ENCODE assay signal across 16 cellular contexts in genomic region chr13:23472189-23472588, GRCh38.
"Had no signal": no experiment of that assay in that cellular context is flagged by ENCODE, and none has a peak within 500 bp of the region (broad histone marks: within the 10 kb centered on the region; RNA-seq: fewer than 3 reads in every experiment).

No MANE protein-coding gene starts in this region.

- H3K36me3 ChIP-seq: lower lobe of right lung, neutrophil, pancreas, right lobe of liver, thoracic aorta, vagina had no signal

- H3K4me1 Mint-ChIP-seq: naive thymus-derived CD8-positive, alpha-beta T cell had no signal

- H3K4me3 ChIP-seq: lower lobe of right lung, pancreas, right lobe of liver, thoracic aorta, vagina had no signal

- H3K4me3 Mint-ChIP-seq: naive thymus-derived CD8-positive, alpha-beta T cell; stimulated activated naive B cell treated with anti-CD40 and anti-IgM and Interleukin-4, amounts not matched to agents 10 μg/mL and 1 μg/mL and 100 μg/mL, for 72 hours; stimulated activated naive CD8-positive, alpha-beta T cell treated with anti-CD3 and anti-CD28 coated beads, Interleukin-15, Interleukin-2, amounts not matched to agents 100 ng/mL and 50 ng/mL, for 24 hours had no signal

- H3K27me3 ChIP-seq: neutrophil, pancreas, right lobe of liver, vagina had no signal

- H3K27ac ChIP-seq: lower lobe of right lung, neutrophil, pancreas, right lobe of liver, thoracic aorta, vagina had no signal

- H3K9me3 ChIP-seq: lower lobe of right lung, neutrophil, pancreas, right lobe of liver, thoracic aorta, vagina had no signal

- DNase-seq: cortex of kidney; effector CD4-positive, alpha-beta T cell; left ventricle myocardium superior; lower lobe of right lung; naive thymus-derived CD8-positive, alpha-beta T cell; pancreas; right lobe of liver; small intestine; stimulated activated CD4-positive, alpha-beta T cell treated with anti-CD3 and anti-CD28 coated beads, Interleukin-15, amount 100 ng/mL, for 24 hours; stimulated activated CD4-positive, alpha-beta T cell treated with anti-CD3 and anti-CD28 coated beads, Interleukin-2, amount 100 ng/mL, for 48 hours; stimulated activated naive B cell treated with anti-CD40 and anti-IgM and Interleukin-4, amounts not matched to agents 10 μg/mL and 1 μg/mL and 100 μg/mL, for 72 hours; trophoblast cell had no signal

- H3K27ac Mint-ChIP-seq: naive thymus-derived CD8-positive, alpha-beta T cell; stimulated activated naive B cell treated with anti-CD40 and anti-IgM and Interleukin-4, amounts not matched to agents 10 μg/mL and 1 μg/mL and 100 μg/mL, for 72 hours; stimulated activated naive CD8-positive, alpha-beta T cell treated with anti-CD3 and anti-CD28 coated beads, Interleukin-15, Interleukin-2, amounts not matched to agents 100 ng/mL and 50 ng/mL, for 24 hours had no signal

- H3K9me3 Mint-ChIP-seq: naive thymus-derived CD8-positive, alpha-beta T cell; stimulated activated naive B cell treated with anti-CD40 and anti-IgM and Interleukin-4, amounts not matched to agents 10 μg/mL and 1 μg/mL and 100 μg/mL, for 72 hours; stimulated activated naive CD8-positive, alpha-beta T cell treated with anti-CD3 and anti-CD28 coated beads, Interleukin-15, Interleukin-2, amounts not matched to agents 100 ng/mL and 50 ng/mL, for 24 hours had no signal

- H3K36me3 Mint-ChIP-seq: naive thymus-derived CD8-positive, alpha-beta T cell; stimulated activated naive B cell treated with anti-CD40 and anti-IgM and Interleukin-4, amounts not matched to agents 10 μg/mL and 1 μg/mL and 100 μg/mL, for 72 hours had no signal

- ATAC-seq: left ventricle myocardium superior; lower lobe of right lung; naive thymus-derived CD8-positive, alpha-beta T cell; pancreas; right lobe of liver; stimulated activated naive B cell treated with anti-CD40 and anti-IgM and Interleukin-4, amounts not matched to agents 10 μg/mL and 1 μg/mL and 100 μg/mL, for 72 hours had no signal

- H3K4me1 ChIP-seq: right lobe of liver, vagina had no signal
